9 cellular contexts compared by ENCODE assay signal in genomic region chr12:123043536-123044001, GRCh38.
DNase-seq lines count a peak whose midpoint lies in the region; ATAC-seq and TF ChIP-seq lines count a peak whose summit lies in the region.
"Had no signal": no experiment of that assay in that cellular context is flagged by ENCODE, and none has a peak within 500 bp of the region (broad histone marks: within the 10 kb centered on the region; RNA-seq: fewer than 3 reads in every experiment).

No MANE protein-coding gene starts in this region.

- no peak for ATAC-seq in HG03342 (IDR thresholded peaks at IDR 0.05; ENCODE audit: unreplicated experiment)

- H3K36me3 ChIP-seq in stomach smooth muscle (ENCODE audit: control insufficient read depth in 2 of 2, insufficient read depth in 2 of 2, low read length in 2 of 2), result no peaks in the 10 kb centered on the region

- CTCF ChIA-PET in RWPE1 (lab: Yijun Ruan, JAX), result interaction anchor here (0.5 to 2.5 kb wide), 21 partner anchors 12 to 313 kb away, joined by 3 to 20 read pairs (median 4); partner anchors contain the start of genes MPHOSPH9, MTRFR and PITPNM2

- H3K4me1 ChIP-seq in stomach smooth muscle (ENCODE audit: control insufficient read depth, insufficient read depth, low read length), result peaks cover 47% of the 10 kb centered on the region

- peak overlapping the region in 1 of 2 donors; percentile 36 for H3K9ac ChIP-seq in stomach smooth muscle (ENCODE audit: low read length in 2 of 2)

- H3K9me3 ChIP-seq in stomach smooth muscle (ENCODE audit: control insufficient read depth in 2 of 2, low read length in 2 of 2), result no peaks in the 10 kb centered on the region

- no peaks in the 10 kb centered on the region for H3K27me3 ChIP-seq in stomach smooth muscle (ENCODE audit: control insufficient read depth in 1 of 2, insufficient read depth in 2 of 2, low read length in 2 of 2)

- no peak overlapping the region for H3K4me3 ChIP-seq in fibroblast of villous mesenchyme (ENCODE audit: low read depth, low read length)
- H3K4me3 ChIP-seq in stomach smooth muscle (ENCODE audit: low read length in 2 of 2), result peak overlapping the region in 1 of 2 donors; percentile 55
- H3K4me3 ChIP-seq: SK-N-MC had no signal

- peak; percentile 37 for TF ChIP-seq CTCF in RWPE1 (conservative IDR thresholded peaks at IDR 0.05; ENCODE audit: low read depth)
- TF ChIP-seq CTCF in fibroblast of villous mesenchyme (IDR thresholded peaks at IDR 0.05; ENCODE audit: insufficient read depth, low read depth, low read length), result peak; percentile 74

- no peak overlapping the region for H3K27ac ChIP-seq in RWPE1
- peak overlapping the region; percentile 62 for H3K27ac ChIP-seq in stomach smooth muscle (ENCODE audit: low read length)
- H3K27ac ChIP-seq: SK-N-MC had no signal

- POLR2A ChIA-PET in RWPE1 (lab: Yijun Ruan, JAX; ENCODE audit: low non-redundant PET), result interaction anchor here (1.1 to 1.3 kb wide), 2 partner anchors 107 to 190 kb away, joined by 3 to 5 read pairs; partner anchors contain the start of genes MPHOSPH9, MTRFR and PITPNM2

- DNase-seq in COLO829 (ENCODE audit: low spot score) (peak; percentile 69), HuH-7 (ENCODE audit: low spot score) (peak; percentile 56), RWPE1 (ENCODE audit: low spot score) (peak; percentile 62), activated gamma-delta T cell (lab: John Stamatoyannopoulos, UW) (peak; percentile 35), fibroblast of villous mesenchyme (ENCODE audit: low read depth) (peak; percentile 97), non-pigmented ciliary epithelial cell (ENCODE audit: low read depth) (peak; percentile 93)

Comparison
In these comparisons a context has a peak if more than half of its experiments do, and no peak if none do; other contexts are left out.
1. DNase-seq: peak in every context shown above with its lines; median percentile 97 in fibroblast of villous mesenchyme; 93 in non-pigmented ciliary epithelial cell; 69 in COLO829; 62 in RWPE1; 56 in HuH-7; 35 in activated gamma-delta T cell.